In the genomic region with DNA sequence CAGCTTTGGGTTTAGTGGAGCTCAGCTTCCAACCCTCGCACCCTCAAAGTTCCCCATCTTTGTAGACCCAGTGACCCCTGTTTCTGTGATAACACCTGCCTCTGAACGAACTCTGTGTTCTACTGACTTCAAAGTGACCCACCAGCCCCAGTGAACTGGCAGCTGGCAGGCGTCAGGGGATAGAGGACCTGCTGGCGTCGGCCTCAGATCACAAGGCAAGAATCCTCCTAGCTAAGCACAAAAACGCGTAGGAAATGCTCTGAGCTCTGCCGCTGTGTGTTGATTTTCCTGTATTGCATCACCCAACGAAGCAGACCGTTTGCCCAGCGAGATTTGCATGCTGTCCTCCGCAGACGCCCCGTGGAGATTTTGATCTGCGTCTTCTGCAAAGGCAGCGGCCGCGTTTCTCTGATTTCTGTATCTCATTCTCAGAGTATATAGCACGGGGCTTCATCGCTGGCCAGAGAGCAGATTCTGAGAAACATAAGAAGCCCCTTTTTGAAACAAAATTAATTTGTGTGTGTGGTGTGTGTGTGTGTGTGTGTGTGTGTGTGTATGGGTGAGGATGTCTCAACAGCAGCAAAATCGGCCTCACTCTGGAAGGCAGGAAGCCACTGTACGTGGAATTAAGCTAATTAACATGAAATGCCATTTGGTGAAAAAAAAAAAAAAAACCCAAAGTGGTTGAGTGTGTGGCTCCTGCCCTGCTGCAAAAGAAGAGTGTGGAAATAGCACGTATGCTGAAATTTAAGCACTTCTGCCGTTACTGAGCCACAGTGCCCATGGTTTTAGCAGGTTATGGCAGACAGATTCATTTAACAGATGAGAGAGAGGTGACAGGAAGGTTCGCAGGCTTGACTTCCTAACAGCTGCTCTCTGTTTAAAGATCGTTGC, we compare ENCODE assay signal across 1 cellular context.
TF ChIP-seq lines count a peak whose summit lies in the region.

No MANE protein-coding gene starts in this region.

TF ChIP-seq in HepG2, 621 proteins besides CTCF, POLR2A, EP300 and RAD21 (continued from another document and continues in another):
- TF ChIP-seq, protein P1, sequence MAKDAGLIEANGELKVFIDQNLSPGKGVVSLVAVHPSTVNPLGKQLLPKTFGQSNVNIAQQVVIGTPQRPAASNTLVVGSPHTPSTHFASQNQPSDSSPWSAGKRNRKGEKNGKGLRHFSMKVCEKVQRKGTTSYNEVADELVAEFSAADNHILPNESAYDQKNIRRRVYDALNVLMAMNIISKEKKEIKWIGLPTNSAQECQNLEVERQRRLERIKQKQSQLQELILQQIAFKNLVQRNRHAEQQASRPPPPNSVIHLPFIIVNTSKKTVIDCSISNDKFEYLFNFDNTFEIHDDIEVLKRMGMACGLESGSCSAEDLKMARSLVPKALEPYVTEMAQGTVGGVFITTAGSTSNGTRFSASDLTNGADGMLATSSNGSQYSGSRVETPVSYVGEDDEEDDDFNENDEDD (CRISPR knock-in tag; IDR thresholded peaks at IDR 0.05; ENCODE audit: borderline replicate concordance), result peak; percentile 31; the same call in 1 of the 2 replicates
- TF ChIP-seq, protein P2, sequence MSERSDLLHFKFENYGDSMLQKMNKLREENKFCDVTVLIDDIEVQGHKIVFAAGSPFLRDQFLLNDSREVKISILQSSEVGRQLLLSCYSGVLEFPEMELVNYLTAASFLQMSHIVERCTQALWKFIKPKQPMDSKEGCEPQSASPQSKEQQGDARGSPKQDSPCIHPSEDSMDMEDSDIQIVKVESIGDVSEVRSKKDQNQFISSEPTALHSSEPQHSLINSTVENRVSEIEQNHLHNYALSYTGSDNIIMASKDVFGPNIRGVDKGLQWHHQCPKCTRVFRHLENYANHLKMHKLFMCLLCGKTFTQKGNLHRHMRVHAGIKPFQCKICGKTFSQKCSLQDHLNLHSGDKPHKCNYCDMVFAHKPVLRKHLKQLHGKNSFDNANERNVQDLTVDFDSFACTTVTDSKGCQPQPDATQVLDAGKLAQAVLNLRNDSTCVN (CRISPR knock-in tag; IDR thresholded peaks at IDR 0.05; ENCODE audit: borderline replicate concordance), result no peak
- TF ChIP-seq ZNF441 (CRISPR knock-in tag; IDR thresholded peaks at IDR 0.05; ENCODE audit: borderline replicate concordance), result no peak
- no peak for TF ChIP-seq ZNF83 (CRISPR knock-in tag; IDR thresholded peaks at IDR 0.05; ENCODE audit: borderline replicate concordance)
- TF ChIP-seq, protein P3, sequence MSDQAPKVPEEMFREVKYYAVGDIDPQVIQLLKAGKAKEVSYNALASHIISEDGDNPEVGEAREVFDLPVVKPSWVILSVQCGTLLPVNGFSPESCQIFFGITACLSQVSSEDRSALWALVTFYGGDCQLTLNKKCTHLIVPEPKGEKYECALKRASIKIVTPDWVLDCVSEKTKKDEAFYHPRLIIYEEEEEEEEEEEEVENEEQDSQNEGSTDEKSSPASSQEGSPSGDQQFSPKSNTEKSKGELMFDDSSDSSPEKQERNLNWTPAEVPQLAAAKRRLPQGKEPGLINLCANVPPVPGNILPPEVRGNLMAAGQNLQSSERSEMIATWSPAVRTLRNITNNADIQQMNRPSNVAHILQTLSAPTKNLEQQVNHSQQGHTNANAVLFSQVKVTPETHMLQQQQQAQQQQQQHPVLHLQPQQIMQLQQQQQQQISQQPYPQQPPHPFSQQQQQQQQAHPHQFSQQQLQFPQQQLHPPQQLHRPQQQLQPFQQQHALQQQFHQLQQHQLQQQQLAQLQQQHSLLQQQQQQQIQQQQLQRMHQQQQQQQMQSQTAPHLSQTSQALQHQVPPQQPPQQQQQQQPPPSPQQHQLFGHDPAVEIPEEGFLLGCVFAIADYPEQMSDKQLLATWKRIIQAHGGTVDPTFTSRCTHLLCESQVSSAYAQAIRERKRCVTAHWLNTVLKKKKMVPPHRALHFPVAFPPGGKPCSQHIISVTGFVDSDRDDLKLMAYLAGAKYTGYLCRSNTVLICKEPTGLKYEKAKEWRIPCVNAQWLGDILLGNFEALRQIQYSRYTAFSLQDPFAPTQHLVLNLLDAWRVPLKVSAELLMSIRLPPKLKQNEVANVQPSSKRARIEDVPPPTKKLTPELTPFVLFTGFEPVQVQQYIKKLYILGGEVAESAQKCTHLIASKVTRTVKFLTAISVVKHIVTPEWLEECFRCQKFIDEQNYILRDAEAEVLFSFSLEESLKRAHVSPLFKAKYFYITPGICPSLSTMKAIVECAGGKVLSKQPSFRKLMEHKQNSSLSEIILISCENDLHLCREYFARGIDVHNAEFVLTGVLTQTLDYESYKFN (CRISPR knock-in tag; conservative IDR thresholded peaks at IDR 0.05), result peak; percentile 63
- no peak for TF ChIP-seq XBP1 (CRISPR knock-in tag; IDR thresholded peaks at IDR 0.05)
- no peak for TF ChIP-seq DNMT1 (CRISPR knock-in tag; IDR thresholded peaks at IDR 0.05)
- TF ChIP-seq, protein P4, sequence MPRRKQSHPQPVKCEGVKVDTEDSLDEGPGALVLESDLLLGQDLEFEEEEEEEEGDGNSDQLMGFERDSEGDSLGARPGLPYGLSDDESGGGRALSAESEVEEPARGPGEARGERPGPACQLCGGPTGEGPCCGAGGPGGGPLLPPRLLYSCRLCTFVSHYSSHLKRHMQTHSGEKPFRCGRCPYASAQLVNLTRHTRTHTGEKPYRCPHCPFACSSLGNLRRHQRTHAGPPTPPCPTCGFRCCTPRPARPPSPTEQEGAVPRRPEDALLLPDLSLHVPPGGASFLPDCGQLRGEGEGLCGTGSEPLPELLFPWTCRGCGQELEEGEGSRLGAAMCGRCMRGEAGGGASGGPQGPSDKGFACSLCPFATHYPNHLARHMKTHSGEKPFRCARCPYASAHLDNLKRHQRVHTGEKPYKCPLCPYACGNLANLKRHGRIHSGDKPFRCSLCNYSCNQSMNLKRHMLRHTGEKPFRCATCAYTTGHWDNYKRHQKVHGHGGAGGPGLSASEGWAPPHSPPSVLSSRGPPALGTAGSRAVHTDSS (CRISPR knock-in tag; conservative IDR thresholded peaks at IDR 0.05), result 0 out of 2 replicates have a peak, but pooled peaks have one; percentile 39
- TF ChIP-seq HMGA1 (CRISPR knock-in tag; conservative IDR thresholded peaks at IDR 0.05), result no peak
- TF ChIP-seq MTF2 (CRISPR knock-in tag; IDR thresholded peaks at IDR 0.05; ENCODE audit: borderline replicate concordance), result no peak
- TF ChIP-seq, protein P5, sequence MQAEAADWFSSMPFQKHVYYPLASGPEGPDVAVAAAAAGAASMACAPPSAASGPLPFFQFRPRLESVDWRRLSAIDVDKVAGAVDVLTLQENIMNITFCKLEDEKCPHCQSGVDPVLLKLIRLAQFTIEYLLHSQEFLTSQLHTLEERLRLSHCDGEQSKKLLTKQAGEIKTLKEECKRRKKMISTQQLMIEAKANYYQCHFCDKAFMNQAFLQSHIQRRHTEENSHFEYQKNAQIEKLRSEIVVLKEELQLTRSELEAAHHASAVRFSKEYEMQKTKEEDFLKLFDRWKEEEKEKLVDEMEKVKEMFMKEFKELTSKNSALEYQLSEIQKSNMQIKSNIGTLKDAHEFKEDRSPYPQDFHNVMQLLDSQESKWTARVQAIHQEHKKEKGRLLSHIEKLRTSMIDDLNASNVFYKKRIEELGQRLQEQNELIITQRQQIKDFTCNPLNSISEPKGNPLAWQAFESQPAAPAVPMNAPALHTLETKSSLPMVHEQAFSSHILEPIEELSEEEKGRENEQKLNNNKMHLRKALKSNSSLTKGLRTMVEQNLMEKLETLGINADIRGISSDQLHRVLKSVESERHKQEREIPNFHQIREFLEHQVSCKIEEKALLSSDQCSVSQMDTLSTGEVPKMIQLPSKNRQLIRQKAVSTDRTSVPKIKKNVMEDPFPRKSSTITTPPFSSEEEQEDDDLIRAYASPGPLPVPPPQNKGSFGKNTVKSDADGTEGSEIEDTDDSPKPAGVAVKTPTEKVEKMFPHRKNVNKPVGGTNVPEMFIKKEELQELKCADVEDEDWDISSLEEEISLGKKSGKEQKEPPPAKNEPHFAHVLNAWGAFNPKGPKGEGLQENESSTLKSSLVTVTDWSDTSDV (CRISPR knock-in tag; IDR thresholded peaks at IDR 0.05), result no peak
- no peak for TF ChIP-seq KDM5A (IDR thresholded peaks at IDR 0.05; ENCODE audit: borderline replicate concordance, low read length)
- TF ChIP-seq ZNF124 (CRISPR knock-in tag; IDR thresholded peaks at IDR 0.05), result no peak
- peak; percentile 69 for TF ChIP-seq ZMYM3 (CRISPR knock-in tag; IDR thresholded peaks at IDR 0.05)
- TF ChIP-seq, protein P6, sequence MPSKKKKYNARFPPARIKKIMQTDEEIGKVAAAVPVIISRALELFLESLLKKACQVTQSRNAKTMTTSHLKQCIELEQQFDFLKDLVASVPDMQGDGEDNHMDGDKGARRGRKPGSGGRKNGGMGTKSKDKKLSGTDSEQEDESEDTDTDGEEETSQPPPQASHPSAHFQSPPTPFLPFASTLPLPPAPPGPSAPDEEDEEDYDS (CRISPR knock-in tag; IDR thresholded peaks at IDR 0.05), result peak; percentile 47
- TF ChIP-seq ZNF101 (CRISPR knock-in tag; IDR thresholded peaks at IDR 0.05; ENCODE audit: borderline replicate concordance, low read depth), result no peak
- peak; percentile 70 for TF ChIP-seq CREM (IDR thresholded peaks at IDR 0.05)
- no peak for TF ChIP-seq CREM (CRISPR knock-in tag; IDR thresholded peaks at IDR 0.05)
- TF ChIP-seq ZNF10 (CRISPR knock-in tag; IDR thresholded peaks at IDR 0.05; ENCODE audit: borderline replicate concordance, low read depth), result no peak
- TF ChIP-seq, protein P7, sequence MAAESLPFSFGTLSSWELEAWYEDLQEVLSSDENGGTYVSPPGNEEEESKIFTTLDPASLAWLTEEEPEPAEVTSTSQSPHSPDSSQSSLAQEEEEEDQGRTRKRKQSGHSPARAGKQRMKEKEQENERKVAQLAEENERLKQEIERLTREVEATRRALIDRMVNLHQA (CRISPR knock-in tag; IDR thresholded peaks at IDR 0.05), result no peak
- no peak for TF ChIP-seq FOXK2 (IDR thresholded peaks at IDR 0.05)
- TF ChIP-seq ZNF274 (CRISPR knock-in tag; IDR thresholded peaks at IDR 0.05), result no peak
- TF ChIP-seq, protein P8, sequence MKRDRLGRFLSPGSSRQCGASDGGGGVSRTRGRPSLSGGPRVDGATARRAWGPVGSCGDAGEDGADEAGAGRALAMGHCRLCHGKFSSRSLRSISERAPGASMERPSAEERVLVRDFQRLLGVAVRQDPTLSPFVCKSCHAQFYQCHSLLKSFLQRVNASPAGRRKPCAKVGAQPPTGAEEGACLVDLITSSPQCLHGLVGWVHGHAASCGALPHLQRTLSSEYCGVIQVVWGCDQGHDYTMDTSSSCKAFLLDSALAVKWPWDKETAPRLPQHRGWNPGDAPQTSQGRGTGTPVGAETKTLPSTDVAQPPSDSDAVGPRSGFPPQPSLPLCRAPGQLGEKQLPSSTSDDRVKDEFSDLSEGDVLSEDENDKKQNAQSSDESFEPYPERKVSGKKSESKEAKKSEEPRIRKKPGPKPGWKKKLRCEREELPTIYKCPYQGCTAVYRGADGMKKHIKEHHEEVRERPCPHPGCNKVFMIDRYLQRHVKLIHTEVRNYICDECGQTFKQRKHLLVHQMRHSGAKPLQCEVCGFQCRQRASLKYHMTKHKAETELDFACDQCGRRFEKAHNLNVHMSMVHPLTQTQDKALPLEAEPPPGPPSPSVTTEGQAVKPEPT (CRISPR knock-in tag; IDR thresholded peaks at IDR 0.05; ENCODE audit: low read depth), result no peak
- TF ChIP-seq KLF16 (CRISPR knock-in tag; IDR thresholded peaks at IDR 0.05), result peak in 1 of 2 experiments; percentile 71; a peak in 1 of 4 replicates
- TF ChIP-seq ZNF382 (CRISPR knock-in tag; IDR thresholded peaks at IDR 0.05; ENCODE audit: borderline replicate concordance), result no peak
- no peak for TF ChIP-seq CENPT (CRISPR knock-in tag; IDR thresholded peaks at IDR 0.05; ENCODE audit: low read depth)
- no peak for TF ChIP-seq HHEX (CRISPR knock-in tag; IDR thresholded peaks at IDR 0.05)
- TF ChIP-seq DPF2 (CRISPR knock-in tag; IDR thresholded peaks at IDR 0.05; ENCODE audit: borderline replicate concordance, low read depth), result peak; percentile 59
- no peak for TF ChIP-seq SRSF9 (IDR thresholded peaks at IDR 0.05; ENCODE audit: borderline replicate concordance, insufficient read depth, low read depth, low read length, poor library complexity, severe bottlenecking)
- TF ChIP-seq, protein P9, sequence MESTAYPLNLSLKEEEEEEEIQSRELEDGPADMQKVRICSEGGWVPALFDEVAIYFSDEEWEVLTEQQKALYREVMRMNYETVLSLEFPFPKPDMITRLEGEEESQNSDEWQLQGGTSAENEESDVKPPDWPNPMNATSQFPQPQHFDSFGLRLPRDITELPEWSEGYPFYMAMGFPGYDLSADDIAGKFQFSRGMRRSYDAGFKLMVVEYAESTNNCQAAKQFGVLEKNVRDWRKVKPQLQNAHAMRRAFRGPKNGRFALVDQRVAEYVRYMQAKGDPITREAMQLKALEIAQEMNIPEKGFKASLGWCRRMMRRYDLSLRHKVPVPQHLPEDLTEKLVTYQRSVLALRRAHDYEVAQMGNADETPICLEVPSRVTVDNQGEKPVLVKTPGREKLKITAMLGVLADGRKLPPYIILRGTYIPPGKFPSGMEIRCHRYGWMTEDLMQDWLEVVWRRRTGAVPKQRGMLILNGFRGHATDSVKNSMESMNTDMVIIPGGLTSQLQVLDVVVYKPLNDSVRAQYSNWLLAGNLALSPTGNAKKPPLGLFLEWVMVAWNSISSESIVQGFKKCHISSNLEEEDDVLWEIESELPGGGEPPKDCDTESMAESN (CRISPR knock-in tag; conservative IDR thresholded peaks at IDR 0.05), result peak; percentile 54; the same call in 1 of the 2 replicates
- TF ChIP-seq ZNF333 (CRISPR knock-in tag; IDR thresholded peaks at IDR 0.05; ENCODE audit: borderline replicate concordance), result no peak
- TF ChIP-seq ZNF207 (IDR thresholded peaks at IDR 0.05; ENCODE audit: borderline replicate concordance), result no peak
- peak; percentile 42; the same call in 1 of the 2 replicates for TF ChIP-seq ZBTB7B (CRISPR knock-in tag; IDR thresholded peaks at IDR 0.05)
- TF ChIP-seq SCMH1 (CRISPR knock-in tag; IDR thresholded peaks at IDR 0.05; ENCODE audit: borderline replicate concordance), result no peak
- TF ChIP-seq, protein P10, sequence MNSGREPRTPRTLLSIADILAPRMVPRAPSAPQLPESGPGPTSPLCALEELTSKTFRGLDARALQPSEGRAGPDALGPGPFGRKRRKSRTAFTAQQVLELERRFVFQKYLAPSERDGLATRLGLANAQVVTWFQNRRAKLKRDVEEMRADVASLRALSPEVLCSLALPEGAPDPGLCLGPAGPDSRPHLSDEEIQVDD (CRISPR knock-in tag; IDR thresholded peaks at IDR 0.05; ENCODE audit: borderline replicate concordance), result no peak
- TF ChIP-seq ZNF644 (CRISPR knock-in tag; IDR thresholded peaks at IDR 0.05; ENCODE audit: low read depth), result peak; percentile 72; the same call in 1 of the 2 replicates
- TF ChIP-seq TBP (CRISPR knock-in tag; IDR thresholded peaks at IDR 0.05), result no peak
- 0 out of 2 replicates have a peak, but pooled peaks have one; percentile 61 for TF ChIP-seq IRF2 (CRISPR knock-in tag; IDR thresholded peaks at IDR 0.05)
- TF ChIP-seq ZNF17 (CRISPR knock-in tag; IDR thresholded peaks at IDR 0.05), result no peak
- no peak for TF ChIP-seq SYNCRIP (IDR thresholded peaks at IDR 0.05; ENCODE audit: insufficient read depth, low read depth, low read length)
- no peak for TF ChIP-seq IKZF1 (IDR thresholded peaks at IDR 0.05)
- no peak for TF ChIP-seq MLLT10 (CRISPR knock-in tag; IDR thresholded peaks at IDR 0.05)
- TF ChIP-seq SRSF4 (IDR thresholded peaks at IDR 0.05; ENCODE audit: low read depth, low read length, poor library complexity, severe bottlenecking), result no peak
- TF ChIP-seq SPEN (CRISPR knock-in tag; IDR thresholded peaks at IDR 0.05; ENCODE audit: low read depth), result peak; percentile 28; the same call in 1 of the 2 replicates
- no peak for TF ChIP-seq PTBP1 (IDR thresholded peaks at IDR 0.05; ENCODE audit: low read depth, low read length, poor library complexity, severe bottlenecking)
- 0 out of 2 replicates have a peak, but pooled peaks have one; percentile 31 for TF ChIP-seq KDM6A (CRISPR knock-in tag; IDR thresholded peaks at IDR 0.05; ENCODE audit: low read depth)
- peak; percentile 34; the same call in 1 of the 2 replicates for TF ChIP-seq ATF7-NPFF (CRISPR knock-in tag; IDR thresholded peaks at IDR 0.05; ENCODE audit: low read depth)
- TF ChIP-seq ZKSCAN5 (CRISPR knock-in tag; IDR thresholded peaks at IDR 0.05), result no peak
- TF ChIP-seq MEF2D (CRISPR knock-in tag; IDR thresholded peaks at IDR 0.05), result peak; percentile 54; the same call in 1 of the 2 replicates
- peak; percentile 62; the same call in 1 of the 2 replicates for TF ChIP-seq ZSCAN12 (CRISPR knock-in tag; IDR thresholded peaks at IDR 0.05)
